18 cellular contexts compared by ENCODE assay signal in genomic region chr21:44028287-44028659, GRCh38. TPM values are rescaled to one million over a fixed set of nuclear protein-coding genes. Genes with fewer than 3 reads are reported as not detected.
DNase-seq lines count a peak whose midpoint lies in the region; ATAC-seq and TF ChIP-seq lines count a peak whose summit lies in the region.
"Had no signal": no experiment of that assay in that cellular context is flagged by ENCODE, and none has a peak within 500 bp of the region (broad histone marks: within the 10 kb centered on the region; RNA-seq: fewer than 3 reads in every experiment).

No MANE protein-coding gene starts in this region.

- H3K27me3 Mint-ChIP-seq in activated CD4-positive, alpha-beta T cell treated with anti-CD3 and anti-CD28 coated beads, Interleukin-2, amount 10 ng/mL, durations not matched to agents 7 days and 5 days: no peaks in the 10 kb centered on the region
- H3K27me3 Mint-ChIP-seq in activated CD4-positive, alpha-beta T cell treated with anti-CD3 and anti-CD28 coated beads for 36 hours: no peaks in the 10 kb centered on the region
- no peaks in the 10 kb centered on the region for H3K27me3 Mint-ChIP-seq in endodermal cell (ENCODE audit: insufficient read depth)
- H3K27me3 Mint-ChIP-seq in mesothelial cell of epicardium (ENCODE audit: low read depth): no peaks in the 10 kb centered on the region

- peaks cover 14% of the 10 kb centered on the region for H3K4me1 ChIP-seq in endodermal cell (ENCODE audit: control insufficient read depth, insufficient read depth, low read length)

- H3K36me3 ChIP-seq in SK-N-MC (ENCODE audit: insufficient read depth, low read length) (peaks cover 10% of the 10 kb centered on the region), endodermal cell (ENCODE audit: control insufficient read depth, insufficient read depth, low read length) (peaks cover 14% of the 10 kb centered on the region)

- H3K4me3 Mint-ChIP-seq in activated CD4-positive, alpha-beta T cell treated with anti-CD3 and anti-CD28 coated beads, Interleukin-2, amount 10 ng/mL, durations not matched to agents 7 days and 5 days: no peak overlapping the region
- no peak overlapping the region for H3K4me3 Mint-ChIP-seq in activated CD4-positive, alpha-beta T cell treated with anti-CD3 and anti-CD28 coated beads for 36 hours
- H3K4me3 Mint-ChIP-seq in endodermal cell: no peak overlapping the region
- H3K4me3 Mint-ChIP-seq in mesothelial cell of epicardium: no peak overlapping the region

- H3K27ac ChIP-seq in SK-N-MC: peak overlapping the region; percentile 89
- H3K27ac ChIP-seq in endodermal cell (ENCODE audit: low read depth, low read length): no peak overlapping the region
- peak overlapping the region; percentile 48 for H3K27ac ChIP-seq in temporal lobe (ENCODE audit: low read depth, low read length)
- H3K27ac ChIP-seq: BLaER1 treated with 17β-estradiol and CSF1 and Interleukin-3, amounts not matched to agents 10 nM and 100 nM; Peyer's patch had no signal

- H3K9me3 Mint-ChIP-seq in activated CD4-positive, alpha-beta T cell treated with anti-CD3 and anti-CD28 coated beads, Interleukin-2, amount 10 ng/mL, durations not matched to agents 7 days and 5 days: no peaks in the 10 kb centered on the region
- no peaks in the 10 kb centered on the region for H3K9me3 Mint-ChIP-seq in activated CD4-positive, alpha-beta T cell treated with anti-CD3 and anti-CD28 coated beads for 36 hours (ENCODE audit: low read depth)
- H3K9me3 Mint-ChIP-seq in endodermal cell (no peaks in the 10 kb centered on the region), mesothelial cell of epicardium (peaks cover 5% of the 10 kb centered on the region)

- H3K9ac ChIP-seq in SK-N-MC (ENCODE audit: insufficient read length) (no peak overlapping the region), endodermal cell (ENCODE audit: extremely low read depth, low read length, poor library complexity, severe bottlenecking) (no peak overlapping the region)
- H3K9ac ChIP-seq: BLaER1 treated with 17β-estradiol and CSF1 and Interleukin-3, amounts not matched to agents 10 nM and 100 nM had no signal

- peak overlapping the region; percentile 20 for H3K27ac Mint-ChIP-seq in activated CD4-positive, alpha-beta T cell treated with anti-CD3 and anti-CD28 coated beads, Interleukin-2, amount 10 ng/mL, durations not matched to agents 7 days and 5 days
- H3K27ac Mint-ChIP-seq in activated CD4-positive, alpha-beta T cell treated with anti-CD3 and anti-CD28 coated beads for 36 hours: no peak overlapping the region
- H3K27ac Mint-ChIP-seq in endodermal cell (peak overlapping the region; percentile 68), mesothelial cell of epicardium (no peak overlapping the region)

- ATAC-seq in activated CD4-positive, alpha-beta T cell treated with anti-CD3 and anti-CD28 coated beads for 36 hours: no peak
- ATAC-seq in HG03432 (IDR thresholded peaks at IDR 0.05; ENCODE audit: unreplicated experiment): no peak
- ATAC-seq: GM12878 had no signal

- peaks cover 26% of the 10 kb centered on the region for H3K36me3 Mint-ChIP-seq in activated CD4-positive, alpha-beta T cell treated with anti-CD3 and anti-CD28 coated beads, Interleukin-2, amount 10 ng/mL, durations not matched to agents 7 days and 5 days (ENCODE audit: low read depth)
- H3K36me3 Mint-ChIP-seq in activated CD4-positive, alpha-beta T cell treated with anti-CD3 and anti-CD28 coated beads for 36 hours (ENCODE audit: low read depth): peaks cover 22% of the 10 kb centered on the region
- H3K36me3 Mint-ChIP-seq in endodermal cell (ENCODE audit: low read depth): peaks cover 24% of the 10 kb centered on the region
- H3K36me3 Mint-ChIP-seq in mesothelial cell of epicardium: peaks cover 3% of the 10 kb centered on the region

- no peaks in the 10 kb centered on the region for H3K9me3 ChIP-seq in SK-N-MC (ENCODE audit: low read depth, low read length)
- no peaks in the 10 kb centered on the region for H3K9me3 ChIP-seq in endodermal cell (ENCODE audit: control insufficient read depth, low read length)
- H3K9me3 ChIP-seq: Peyer's patch had no signal

- POLR2A ChIA-PET in activated CD4-positive, alpha-beta T cell treated with anti-CD3 and anti-CD28 coated beads, Interleukin-2, amount 10 ng/mL, durations not matched to agents 7 days and 5 days (lab: Charles Lee): no interaction called here
- POLR2A ChIA-PET in activated CD4-positive, alpha-beta T cell treated with anti-CD3 and anti-CD28 coated beads for 36 hours (lab: Charles Lee): no interaction called here

- intact Hi-C loops in activated CD4-positive, alpha-beta T cell treated with anti-CD3 and anti-CD28 coated beads for 36 hours (cut with DNase I, micrococcal nuclease): no loop called here

- peaks cover 53% of the 10 kb centered on the region for H3K4me1 Mint-ChIP-seq in activated CD4-positive, alpha-beta T cell treated with anti-CD3 and anti-CD28 coated beads, Interleukin-2, amount 10 ng/mL, durations not matched to agents 7 days and 5 days
- H3K4me1 Mint-ChIP-seq in activated CD4-positive, alpha-beta T cell treated with anti-CD3 and anti-CD28 coated beads for 36 hours: peaks cover 66% of the 10 kb centered on the region
- H3K4me1 Mint-ChIP-seq in endodermal cell (peaks cover 25% of the 10 kb centered on the region), mesothelial cell of epicardium (peaks cover 16% of the 10 kb centered on the region)

- TF ChIP-seq CTCF in endodermal cell (conservative IDR thresholded peaks at IDR 0.05) (no peak), mesothelial cell of epicardium (IDR thresholded peaks at IDR 0.05; ENCODE audit: unreplicated experiment) (no peak)

- no peaks in the 10 kb centered on the region for H3K27me3 ChIP-seq in endodermal cell (ENCODE audit: control insufficient read depth, insufficient read depth, low read length, poor library complexity, severe bottlenecking)
- H3K27me3 ChIP-seq: BLaER1 treated with 17β-estradiol and CSF1 and Interleukin-3, amounts not matched to agents 10 nM and 100 nM; Peyer's patch had no signal

- 91 to 93% methylated on average over 4 to 5 of the region's 6 CpGs for WGBS in endodermal cell (ENCODE audit: insufficient coverage in 1 of 2, insufficient read length in 1 of 2), 2 experiments

- H3K4me3 ChIP-seq in SK-N-MC (peak overlapping the region; percentile 38), endodermal cell (ENCODE audit: low read length) (no peak overlapping the region)
- H3K4me3 ChIP-seq: BLaER1 treated with 17β-estradiol and CSF1 and Interleukin-3, amounts not matched to agents 10 nM and 100 nM; GM12878; Peyer's patch had no signal

- CTCF ChIA-PET in activated CD4-positive, alpha-beta T cell treated with anti-CD3 and anti-CD28 coated beads, Interleukin-2, amount 10 ng/mL, durations not matched to agents 7 days and 5 days (lab: Charles Lee): no interaction called here
- CTCF ChIA-PET in activated CD4-positive, alpha-beta T cell treated with anti-CD3 and anti-CD28 coated beads for 36 hours (lab: Charles Lee): no interaction called here

- DNase-seq in activated CD4-positive, alpha-beta T cell treated with anti-CD3 and anti-CD28 coated beads, Interleukin-2, amount 10 ng/mL, durations not matched to agents 7 days and 5 days: no peak
- no peak for DNase-seq in activated CD4-positive, alpha-beta T cell treated with anti-CD3 and anti-CD28 coated beads for 36 hours
- DNase-seq in SK-N-MC (ENCODE audit: low read depth, low spot score) (no peak), endodermal cell (no peak), mesothelial cell of epicardium (ENCODE audit: low spot score in 2 of 2, unreplicated experiment in 2 of 2) (no peak), NCI-H69 (lab: John Stamatoyannopoulos, UW) (no peak)
- DNase-seq: 8988T, DMS53, KG1, NCI-H1048, NCI-H2107, NCI-H345, Peyer's patch, SHP77 treated with DMSO at 0.1 percent for 48 hours had no signal

RNA-seq across cellular contexts. Expression of gene TRAPPC10, which starts 16.2 kb away (rescaled TPM):
- total RNA-seq in activated CD4-positive, alpha-beta T cell treated with anti-CD3 and anti-CD28 coated beads, Interleukin-2, amount 10 ng/mL, durations not matched to agents 7 days and 5 days: 10 to 100 TPM; 61.7 to 76.9 TPM
- 10 to 100 TPM; 40.2 to 58.7 TPM for total RNA-seq in activated CD4-positive, alpha-beta T cell treated with anti-CD3 and anti-CD28 coated beads for 36 hours
- total RNA-seq in endodermal cell (10 to 100 TPM; 36.8 to 40.1 TPM), temporal lobe (16.2 TPM), mesothelial cell of epicardium (28.4 to 34.5 TPM (median 32.1 TPM) in 3 replicates)
- 18.6 TPM for polyA plus RNA-seq in endodermal cell (2013, experiment 1 of 2)
- polyA plus RNA-seq in endodermal cell (2013, experiment 2 of 2): 18.9 TPM

Comparison
In these comparisons a context has a peak if more than half of its experiments do, and no peak if none do; other contexts are left out.
1. H3K27ac Mint-ChIP-seq: peak in activated CD4-positive, alpha-beta T cell treated with anti-CD3 and anti-CD28 coated beads, Interleukin-2, amount 10 ng/mL, durations not matched to agents 7 days and 5 days (single experiment) and endodermal cell (single experiment); none in activated CD4-positive, alpha-beta T cell treated with anti-CD3 and anti-CD28 coated beads for 36 hours (single experiment) and mesothelial cell of epicardium (single experiment).